In the genomic region with DNA sequence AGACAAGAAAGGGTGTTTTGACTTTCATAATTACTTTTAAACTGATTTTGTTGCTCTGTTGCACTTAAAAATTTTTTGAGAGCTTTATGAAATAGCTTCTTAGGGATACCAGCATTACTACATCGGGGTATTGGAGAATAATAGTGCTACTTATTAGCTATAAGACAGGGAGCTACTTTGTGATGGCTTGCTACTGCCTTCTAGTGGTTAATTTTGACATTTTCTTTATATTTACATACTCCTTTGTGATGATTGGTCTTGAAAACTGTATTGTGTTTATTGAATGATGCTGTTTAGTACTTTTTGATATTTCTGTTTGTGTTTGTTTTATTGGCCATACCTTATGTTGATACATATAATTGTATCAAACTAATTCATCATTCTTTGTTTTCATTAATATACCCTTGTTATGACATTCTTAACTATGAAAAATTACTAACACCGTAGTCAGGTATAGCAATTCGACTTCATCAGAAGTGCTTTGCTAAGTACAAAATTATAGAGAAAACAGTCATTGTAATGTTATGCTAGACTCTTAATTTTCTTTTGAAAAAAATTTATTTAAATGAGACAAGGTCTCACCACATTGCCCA, we compare ENCODE assay signal across 8 cellular contexts.
DNase-seq lines count a peak whose midpoint lies in the region; ATAC-seq, FAIRE-seq and TF ChIP-seq lines count a peak whose summit lies in the region.

No MANE protein-coding gene starts in this region.

- H3K4me2 ChIP-seq in HepG2 (ENCODE audit: low read depth, low read length) = no peak overlapping the region

- no peak overlapping the region for H2AFZ ChIP-seq in HepG2 (ENCODE audit: low read length)

- ATAC-seq in HepG2 (peak; percentile 58; the same call in 2 of the 3 replicates), GM21723 (IDR thresholded peaks at IDR 0.05; ENCODE audit: unreplicated experiment) (no peak)

- CTCF ChIA-PET in HepG2 (lab: Yijun Ruan, JAX; ENCODE audit: low intra/inter-chr PET ratio, low total read pairs) = interaction anchor here (0.8 to 3.4 kb wide), 2 partner anchors 143 to 237 kb away, joined by 3 to 61 read pairs; no protein-coding TSS in a partner anchor

- no TSS peak for BruUV-seq in HepG2 (replicated peaks; lab: Mats Ljungman, UMichigan)

- POLR2A ChIA-PET in HepG2 (lab: Yijun Ruan, JAX) = interaction anchor here (0.7 to 1.0 kb wide), 4 partner anchors 85 to 189 kb away, joined by 3 to 12 read pairs (median 6); a partner anchor contains a TSS

- WGBS in HepG2 (ENCODE audit: low lambda C conversion rate) = 51% methylated on average over 3 of the region's 3 CpGs

- peaks cover 4% of the 10 kb centered on the region; the same call in 1 of the 2 replicates for H4K20me1 ChIP-seq in HepG2 (ENCODE audit: insufficient read depth, low read length)

- TF ChIP-seq POLR2A in HepG2 (IDR thresholded peaks at IDR 0.05; ENCODE audit: insufficient read depth in 1 of 2, low read depth in 2 of 2, low read length in 2 of 2) (no peak), vagina (IDR thresholded peaks at IDR 0.05) (no peak)

- peaks cover 3% of the 10 kb centered on the region for H3K79me2 ChIP-seq in HepG2 (ENCODE audit: insufficient read depth, low read length)

- intact Hi-C loops in HepG2 (cut with micrococcal nuclease; ENCODE audit: unreplicated experiment) (loop anchor here (2.0 kb wide), 2 partner anchors 86 to 142 kb away; a partner anchor contains a TSS), vagina (cut with DNase I) (no loop called here)

- FAIRE-seq in HepG2 (lab: Jason Lieb, UNC) = peak; percentile 58

- H3K9me3 ChIP-seq in HepG2 (ENCODE audit: low read length) (no peaks in the 10 kb centered on the region), vagina (no peaks in the 10 kb centered on the region)

- no peak overlapping the region for H3K9ac ChIP-seq in HepG2 (ENCODE audit: insufficient read depth, low read depth, low read length)

- peaks cover 0 to 19% of the 10 kb centered on the region in 2 experiments; a peak in 2 of 5 replicates for H3K36me3 ChIP-seq in HepG2 (replicated peaks in 1 of 2; ENCODE audit: control insufficient read depth in 1 of 2, insufficient read depth in 2 of 2, low read length in 2 of 2)
- no peaks in the 10 kb centered on the region for H3K36me3 ChIP-seq in vagina

- in situ Hi-C loops in Caki2 (cut with HindIII; ENCODE audit: low pct_unique_long_range_greater_than_20kb, low sequenced_read_pairs) (no loop called here), HepG2 (cut with HindIII; ENCODE audit: extremely low pct_ligation_motif_present, low pct_unique_long_range_greater_than_20kb) (no loop called here)

- DNase-seq in Caki2 (ENCODE audit: low read depth) (peak; percentile 44), HS-27A (ENCODE audit: low read depth) (peak; percentile 52), NCI-H82 treated with DMSO at 0.1 percent for 48 hours (lab: John Stamatoyannopoulos, UW; ENCODE audit: unreplicated experiment) (peak; percentile 73), cerebellum (ENCODE audit: low spot score) (peak; percentile 26), HepG2 (ENCODE audit: low spot score) (peak; percentile 62), vagina (ENCODE audit: extremely low spot score in 2 of 2) (no peak), GOT3 (lab: John Stamatoyannopoulos, UW) (no peak)

- peak; percentile 41; the same call in 1 of the 2 replicates for TF ChIP-seq RAD21 in HepG2 (CRISPR knock-in tag; IDR thresholded peaks at IDR 0.05)

- H3K4me3 ChIP-seq in HepG2 (replicated peaks in 1 of 3; ENCODE audit: insufficient read depth in 1 of 3, low read depth in 2 of 3, low read length in 3 of 3) (no peak overlapping the region), vagina (no peak overlapping the region)

- TF ChIP-seq CTCF in HepG2 (CRISPR knock-in tag; IDR thresholded peaks at IDR 0.05) (peak; percentile 77), vagina (IDR thresholded peaks at IDR 0.05) (peak; percentile 74 to 82 (median 77))

- H3K27ac ChIP-seq in HepG2 (ENCODE audit: extremely low read length, insufficient read depth, low read length) (no peak overlapping the region), vagina (no peak overlapping the region)

- no peak for TF ChIP-seq EP300 in HepG2 (IDR thresholded peaks at IDR 0.05; ENCODE audit: low read depth in 2 of 2, low read length in 2 of 2)
- TF ChIP-seq EP300 in HepG2 (CRISPR knock-in tag; IDR thresholded peaks at IDR 0.05; ENCODE audit: borderline replicate concordance) = no peak

- H3K4me1 ChIP-seq in HepG2 (ENCODE audit: insufficient read depth, low read length) (peaks cover 5% of the 10 kb centered on the region; the same call in 1 of the 2 replicates), vagina (peaks cover 38% of the 10 kb centered on the region)

- H3K27me3 ChIP-seq in HepG2 (ENCODE audit: control insufficient read depth in 1 of 2, insufficient read depth in 2 of 2, low read length in 2 of 2) (no peaks in the 10 kb centered on the region), vagina (no peaks in the 10 kb centered on the region)

TF ChIP-seq in HepG2, 621 proteins besides CTCF, POLR2A, EP300 and RAD21 (continues in another document):
- TF ChIP-seq, protein P1, sequence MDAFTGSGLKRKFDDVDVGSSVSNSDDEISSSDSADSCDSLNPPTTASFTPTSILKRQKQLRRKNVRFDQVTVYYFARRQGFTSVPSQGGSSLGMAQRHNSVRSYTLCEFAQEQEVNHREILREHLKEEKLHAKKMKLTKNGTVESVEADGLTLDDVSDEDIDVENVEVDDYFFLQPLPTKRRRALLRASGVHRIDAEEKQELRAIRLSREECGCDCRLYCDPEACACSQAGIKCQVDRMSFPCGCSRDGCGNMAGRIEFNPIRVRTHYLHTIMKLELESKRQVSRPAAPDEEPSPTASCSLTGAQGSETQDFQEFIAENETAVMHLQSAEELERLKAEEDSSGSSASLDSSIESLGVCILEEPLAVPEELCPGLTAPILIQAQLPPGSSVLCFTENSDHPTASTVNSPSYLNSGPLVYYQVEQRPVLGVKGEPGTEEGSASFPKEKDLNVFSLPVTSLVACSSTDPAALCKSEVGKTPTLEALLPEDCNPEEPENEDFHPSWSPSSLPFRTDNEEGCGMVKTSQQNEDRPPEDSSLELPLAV (CRISPR knock-in tag; conservative IDR thresholded peaks at IDR 0.05; ENCODE audit: low read depth) = no peak
- TF ChIP-seq, protein P2, sequence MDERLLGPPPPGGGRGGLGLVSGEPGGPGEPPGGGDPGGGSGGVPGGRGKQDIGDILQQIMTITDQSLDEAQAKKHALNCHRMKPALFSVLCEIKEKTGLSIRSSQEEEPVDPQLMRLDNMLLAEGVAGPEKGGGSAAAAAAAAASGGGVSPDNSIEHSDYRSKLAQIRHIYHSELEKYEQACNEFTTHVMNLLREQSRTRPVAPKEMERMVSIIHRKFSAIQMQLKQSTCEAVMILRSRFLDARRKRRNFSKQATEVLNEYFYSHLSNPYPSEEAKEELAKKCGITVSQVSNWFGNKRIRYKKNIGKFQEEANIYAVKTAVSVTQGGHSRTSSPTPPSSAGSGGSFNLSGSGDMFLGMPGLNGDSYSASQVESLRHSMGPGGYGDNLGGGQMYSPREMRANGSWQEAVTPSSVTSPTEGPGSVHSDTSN (CRISPR knock-in tag; IDR thresholded peaks at IDR 0.05) = no peak
- TF ChIP-seq, protein P3, sequence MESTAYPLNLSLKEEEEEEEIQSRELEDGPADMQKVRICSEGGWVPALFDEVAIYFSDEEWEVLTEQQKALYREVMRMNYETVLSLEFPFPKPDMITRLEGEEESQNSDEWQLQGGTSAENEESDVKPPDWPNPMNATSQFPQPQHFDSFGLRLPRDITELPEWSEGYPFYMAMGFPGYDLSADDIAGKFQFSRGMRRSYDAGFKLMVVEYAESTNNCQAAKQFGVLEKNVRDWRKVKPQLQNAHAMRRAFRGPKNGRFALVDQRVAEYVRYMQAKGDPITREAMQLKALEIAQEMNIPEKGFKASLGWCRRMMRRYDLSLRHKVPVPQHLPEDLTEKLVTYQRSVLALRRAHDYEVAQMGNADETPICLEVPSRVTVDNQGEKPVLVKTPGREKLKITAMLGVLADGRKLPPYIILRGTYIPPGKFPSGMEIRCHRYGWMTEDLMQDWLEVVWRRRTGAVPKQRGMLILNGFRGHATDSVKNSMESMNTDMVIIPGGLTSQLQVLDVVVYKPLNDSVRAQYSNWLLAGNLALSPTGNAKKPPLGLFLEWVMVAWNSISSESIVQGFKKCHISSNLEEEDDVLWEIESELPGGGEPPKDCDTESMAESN (CRISPR knock-in tag; conservative IDR thresholded peaks at IDR 0.05) = no peak
- TF ChIP-seq NPAS2 (CRISPR knock-in tag; IDR thresholded peaks at IDR 0.05; ENCODE audit: borderline replicate concordance) = no peak

Comparison
In these comparisons a context has a peak if more than half of its experiments do, and no peak if none do; other contexts are left out.
1. DNase-seq: peak in Caki2 (single experiment), HS-27A (single experiment), NCI-H82 treated with DMSO at 0.1 percent for 48 hours (single experiment), cerebellum (single experiment) and HepG2 (single experiment); none in vagina (0 of 2) and GOT3 (single experiment).